In the genomic region with DNA sequence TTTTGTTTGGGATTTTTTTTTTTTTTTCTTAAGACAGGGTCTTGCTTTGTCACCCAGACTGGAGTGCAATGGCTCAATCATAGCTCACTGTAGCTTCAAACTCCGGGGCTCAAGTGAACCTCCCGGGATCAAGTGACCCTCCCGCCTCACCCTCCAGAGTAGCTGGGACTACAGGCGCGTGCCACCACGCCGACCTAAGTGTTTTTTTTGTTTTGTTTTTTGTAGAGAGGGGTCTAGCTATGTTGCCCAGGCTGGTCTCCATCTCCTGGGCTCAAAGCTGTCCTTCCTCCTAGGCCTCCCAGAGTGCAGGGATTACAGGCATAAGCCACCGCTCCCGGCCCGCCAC, we compare ENCODE assay signal across 8 cellular contexts. TPM values are rescaled to one million over a fixed set of nuclear protein-coding genes. Genes with fewer than 3 reads are reported as not detected.
DNase-seq lines count a peak whose midpoint lies in the region; ATAC-seq and TF ChIP-seq lines count a peak whose summit lies in the region.

No MANE protein-coding gene starts in this region.

- peak overlapping the region; percentile 82 to 86 for H3K27ac ChIP-seq in ascending aorta
- H3K27ac ChIP-seq in thyroid gland, result peak overlapping the region; percentile 75 to 88 (median 78)

- no peaks in the 10 kb centered on the region for H3K27me3 ChIP-seq in ascending aorta
- no peaks in the 10 kb centered on the region for H3K27me3 ChIP-seq in thyroid gland

- WGBS in thyroid gland, 2 donors, result 27 to 32% methylated on average over 10 of the region's 10 CpGs

- H3K9me3 ChIP-seq in ascending aorta, result no peaks in the 10 kb centered on the region
- H3K9me3 ChIP-seq in thyroid gland, result no peaks in the 10 kb centered on the region

- H3K36me3 Mint-ChIP-seq in activated CD4-positive, alpha-beta T cell treated with anti-CD3 and anti-CD28 coated beads, Interleukin-2, amount 10 ng/mL, durations not matched to agents 24 days and 14 days (ENCODE audit: low read depth), result peaks cover 8% of the 10 kb centered on the region

- peaks cover 14% of the 10 kb centered on the region for H3K4me1 Mint-ChIP-seq in activated CD4-positive, alpha-beta T cell treated with anti-CD3 and anti-CD28 coated beads, Interleukin-2, amount 10 ng/mL, durations not matched to agents 24 days and 14 days

- H3K4me3 ChIP-seq in ascending aorta (peak overlapping the region; percentile 79 to 97), thyroid gland (replicated peaks in 1 of 3) (peak overlapping the region; percentile 56 to 86 (median 64))

- peak overlapping the region; percentile 86 for H3K4me3 Mint-ChIP-seq in activated CD4-positive, alpha-beta T cell treated with anti-CD3 and anti-CD28 coated beads, Interleukin-2, amount 10 ng/mL, durations not matched to agents 24 days and 14 days

- intact Hi-C loops in activated CD4-positive, alpha-beta T cell treated with anti-CD3 and anti-CD28 coated beads, Interleukin-2, amount 10 ng/mL, durations not matched to agents 24 days and 14 days (cut with micrococcal nuclease), result loop anchor here (1.0 to 5.0 kb wide), 4 partner anchors 24 to 645 kb away; partner anchors contain the start of genes MORC3, PIGP and TTC3
- intact Hi-C loops in ascending aorta (cut with DNase I) (loop anchor here (1.0 to 5.0 kb wide), 2 partner anchors 24 to 47 kb away; no protein-coding TSS in a partner anchor), left colon (cut with DNase I, micrococcal nuclease) (no loop called here), thyroid gland (cut with DNase I) (loop anchor here (2.0 kb wide), 1 partner anchor 23 kb away; no protein-coding TSS in a partner anchor)

- peak overlapping the region; percentile 91 for H3K27ac Mint-ChIP-seq in activated CD4-positive, alpha-beta T cell treated with anti-CD3 and anti-CD28 coated beads, Interleukin-2, amount 10 ng/mL, durations not matched to agents 24 days and 14 days

- no peak for TF ChIP-seq POLR2A in thyroid gland (IDR thresholded peaks at IDR 0.05)

- TF ChIP-seq CTCF in ascending aorta (IDR thresholded peaks at IDR 0.05) (no peak), thyroid gland (IDR thresholded peaks at IDR 0.05) (no peak)

- DNase-seq in activated CD4-positive, alpha-beta T cell treated with anti-CD3 and anti-CD28 coated beads, Interleukin-2, amount 10 ng/mL, durations not matched to agents 24 days and 14 days, result no peak
- DNase-seq in activated CD4-positive, alpha-beta T cell treated with anti-CD3 and anti-CD28 coated beads, Interleukin-2, amount 50 U/mL, for 1 hour, result no peak
- DNase-seq in ascending aorta (ENCODE audit: low spot score in 2 of 2) (no peak), left colon (no peak), thyroid gland (no peak), amniotic stem cell (lab: John Stamatoyannopoulos, UW) (no peak), RPMI8226 (no peak), DMS 273 treated with DMSO at 0.1 percent for 48 hours (lab: John Stamatoyannopoulos, UW) (no peak)

- H3K4me1 ChIP-seq in ascending aorta (peaks cover 2 to 5% of the 10 kb centered on the region in 2 donors), thyroid gland (peaks cover 8 to 14% of the 10 kb centered on the region in 2 donors)

- H3K36me3 ChIP-seq in ascending aorta, result peaks cover 5 to 6% of the 10 kb centered on the region in 2 donors
- peaks cover 0 to 5% of the 10 kb centered on the region in 2 donors for H3K36me3 ChIP-seq in thyroid gland

- peak; percentile 38 for ATAC-seq in left colon

- H3K9me3 Mint-ChIP-seq in activated CD4-positive, alpha-beta T cell treated with anti-CD3 and anti-CD28 coated beads, Interleukin-2, amount 10 ng/mL, durations not matched to agents 24 days and 14 days, result no peaks in the 10 kb centered on the region

- H3K27me3 Mint-ChIP-seq in activated CD4-positive, alpha-beta T cell treated with anti-CD3 and anti-CD28 coated beads, Interleukin-2, amount 10 ng/mL, durations not matched to agents 24 days and 14 days, result no peaks in the 10 kb centered on the region

RNA-seq across cellular contexts. Expression of gene HLCS, which starts 0.8 kb away (rescaled TPM):
- total RNA-seq in activated CD4-positive, alpha-beta T cell treated with anti-CD3 and anti-CD28 coated beads, Interleukin-2, amount 10 ng/mL, durations not matched to agents 24 days and 14 days, result 15.3 and 16.5 TPM in 2 replicates
- 10.7 TPM for total RNA-seq in ascending aorta
- total RNA-seq in left colon, result 10 to 100 TPM; 14.1 to 18.8 TPM
- 10 to 100 TPM; 34.2 to 70.7 (median 43.4) TPM for total RNA-seq in thyroid gland

RNA-seq across cellular contexts. Expression of gene RIPPLY3, which starts 40.8 kb away (rescaled TPM):
- total RNA-seq in activated CD4-positive, alpha-beta T cell treated with anti-CD3 and anti-CD28 coated beads, Interleukin-2, amount 10 ng/mL, durations not matched to agents 24 days and 14 days, result 0.26 TPM in 1 of 2 replicates, not detected in the other
- total RNA-seq in ascending aorta, result not detected
- total RNA-seq in left colon, result under 1 TPM in 1 of 2 donors, not detected in 1; 0.11 TPM
- total RNA-seq in thyroid gland, result not detected

Comparison
In these comparisons a context has a peak if more than half of its experiments do, and no peak if none do; other contexts are left out.
1. intact Hi-C loops: an anchor here in activated CD4-positive, alpha-beta T cell treated with anti-CD3 and anti-CD28 coated beads, Interleukin-2, amount 10 ng/mL, durations not matched to agents 24 days and 14 days (1.0 to 5.0 kb wide), ascending aorta (1.0 to 5.0 kb wide) and thyroid gland (2.0 kb wide); none called in left colon.